In genomic region chr21:23067672-23068071, GRCh38 we compare ENCODE assay signal across 33 cellular contexts.
"Had no signal": no experiment of that assay in that cellular context is flagged by ENCODE, and none has a peak within 500 bp of the region (broad histone marks: within the 10 kb centered on the region; RNA-seq: fewer than 3 reads in every experiment).

No MANE protein-coding gene starts in this region.

- H3K27ac ChIP-seq: adrenal gland, body of pancreas, brain microvascular endothelial cell, breast epithelium, VCaP had no signal

- DNase-seq: activated B cell treated with CpG ODN at 0.5 μM for 24 hours; activated CD4-positive, alpha-beta memory T cell treated with anti-CD3 and anti-CD28 coated beads for 36 hours; activated CD4-positive, alpha-beta T cell treated with anti-CD3 and anti-CD28 coated beads for 4 hours; activated CD4-positive, alpha-beta T cell treated with anti-CD3 and anti-CD28 coated beads, Interleukin-2, amount 10 ng/mL, durations not matched to agents 24 days and 14 days; activated CD4-positive, alpha-beta T cell treated with anti-CD3 and anti-CD28 coated beads, Interleukin-2, amount 50 U/mL, for 1 hour; activated CD4-positive, alpha-beta T cell treated with anti-CD3 and anti-CD28 coated beads, Interleukin-2, amount 50 U/mL, for 4 hours; activated CD4-positive, CD25-positive, alpha-beta regulatory T cell treated with anti-CD3 and anti-CD28 coated beads, Interleukin-2, amount 50 U/mL, for 72 hours; activated CD8-positive, alpha-beta memory T cell treated with anti-CD3 and anti-CD28 coated beads, Interleukin-2, amount 50 U/mL, for 4 hours; activated CD8-positive, alpha-beta T cell treated with anti-CD3 and anti-CD28 coated beads for 36 hours; activated effector memory CD4-positive, alpha-beta T cell treated with anti-CD3 and anti-CD28 coated beads, Interleukin-2, amount 50 U/mL, for 16 hours; activated gamma-delta T cell treated with Interleukin-2 at 50 U/mL for 16 hours; activated naive CD4-positive, alpha-beta T cell; activated naive CD4-positive, alpha-beta T cell treated with anti-CD3 and anti-CD28 coated beads for 36 hours; activated naive CD4-positive, alpha-beta T cell treated with anti-CD3 and anti-CD28 coated beads, Interleukin-2, amount 50 U/mL, for 16 hours; activated naive CD8-positive, alpha-beta T cell treated with anti-CD3 and anti-CD28 coated beads for 36 hours; activated T-cell treated with anti-CD3 and anti-CD28 coated beads for 4 hours; activated T-cell treated with anti-CD3 and anti-CD28 coated beads, Interleukin-2, amount 50 U/mL, for 1 hour; activated T-cell treated with anti-CD3 and anti-CD28 coated beads, Interleukin-2, amount 50 U/mL, for 4 hours; activated T-cell treated with anti-CD3 and anti-CD28 coated beads, Interleukin-2, amount 50 U/mL, for 72 hours; adrenal gland; amniotic stem cell; aorta; body of pancreas; brain microvascular endothelial cell; central memory CD4-positive, alpha-beta T cell; T-helper 2 cell; T-helper 9 cell had no signal

- H3K36me3 ChIP-seq: adrenal gland, brain microvascular endothelial cell, breast epithelium had no signal

- H3K4me1 ChIP-seq: adrenal gland, body of pancreas, breast epithelium had no signal

- ATAC-seq: activated CD8-positive, alpha-beta T cell treated with anti-CD3 and anti-CD28 coated beads for 36 hours; activated naive CD4-positive, alpha-beta T cell treated with anti-CD3 and anti-CD28 coated beads, Interleukin-2, amount 50 U/mL, for 72 hours; activated T-cell treated with anti-CD3 and anti-CD28 coated beads, Interleukin-2, amount 50 U/mL, for 4 hours; activated T-cell treated with anti-CD3 and anti-CD28 coated beads, Interleukin-2, amount 50 U/mL, for 72 hours; activated T-helper 17 cell treated with anti-CD3 and anti-CD28 coated beads, Interleukin-2, amount 50 U/mL, for 72 hours; body of pancreas had no signal

- FAIRE-seq: astrocyte, TTC549 had no signal

- H3K9me3 ChIP-seq: adrenal gland, body of pancreas had no signal

- H3K4me3 ChIP-seq: adrenal gland, body of pancreas, breast epithelium had no signal
